Comparison of ENCODE assay signal across 8 cellular contexts in genomic region chr2:60552851-60553495, GRCh38. TPM values are rescaled to one million over a fixed set of nuclear protein-coding genes. Genes with fewer than 3 reads are reported as not detected.
DNase-seq lines count a peak whose midpoint lies in the region; ATAC-seq, FAIRE-seq and TF ChIP-seq lines count a peak whose summit lies in the region.

No MANE protein-coding gene starts in this region.

- H3K79me2 ChIP-seq in PC-3 (ENCODE audit: low read length) = peaks cover 31% of the 10 kb centered on the region

- DNase-seq in GM06990 (ENCODE audit: extremely low read depth, insufficient read length) (no peak), PC-3 (no peak), erythroblast (lab: John Stamatoyannopoulos, UW) (peak; percentile 42 to 56), pancreas (no peak), NOMO-1 treated with DMSO at 0.1 percent for 48 hours (lab: John Stamatoyannopoulos, UW; ENCODE audit: unreplicated experiment) (no peak), 8988T (no peak), KBM-7 (no peak)

- H3K4me2 ChIP-seq in PC-3 (ENCODE audit: low read length) = peak overlapping the region; percentile 98

- H3F3A ChIP-seq in PC-3 (ENCODE audit: low read length, unreplicated experiment) = no peaks in the 10 kb centered on the region

- H4K20me1 ChIP-seq in PC-3 (ENCODE audit: low read length) = no peaks in the 10 kb centered on the region

- CTCF ChIA-PET in PC-3 (lab: Charles Lee) = interaction anchor here (0.6 kb wide), 2 partner anchors 17 to 1789 kb away, joined by 3 read pairs; no protein-coding TSS in a partner anchor

- H3K36me3 ChIP-seq in GM06990 (ENCODE audit: control insufficient read depth, insufficient read depth, low read length) (no peaks in the 10 kb centered on the region), PC-3 (ENCODE audit: low read depth, low read length) (no peaks in the 10 kb centered on the region), pancreas (no peaks in the 10 kb centered on the region)

- peak overlapping the region; percentile 83 for H2AFZ ChIP-seq in PC-3 (ENCODE audit: low read length)

- ATAC-seq in PC-3 (no peak), pancreas (no peak), GM18873 (IDR thresholded peaks at IDR 0.05; ENCODE audit: low FRiP score, unreplicated experiment) (no peak)

- no peaks in the 10 kb centered on the region for H3K9me2 ChIP-seq in PC-3 (replicated peaks; ENCODE audit: low read length)

- intact Hi-C loops in PC-3 (cut with micrococcal nuclease) = loop anchor here (5.0 kb wide), 1 partner anchor 1251 kb away; no protein-coding TSS in a partner anchor
- intact Hi-C loops in pancreas (cut with DNase I) = no loop called here

- no peak for TF ChIP-seq CTCF in GM06990 (IDR thresholded peaks at IDR 0.05; ENCODE audit: insufficient read depth, low read length, poor library complexity, severe bottlenecking)
- no peak for TF ChIP-seq CTCF in PC-3 (conservative IDR thresholded peaks at IDR 0.05; ENCODE audit: low read depth, low read length)
- TF ChIP-seq CTCF in pancreas (IDR thresholded peaks at IDR 0.05) = no peak

- POLR2A ChIA-PET in PC-3 (lab: Charles Lee; ENCODE audit: unreplicated experiment) = interaction anchor here (0.7 kb wide), 1 partner anchor 30 kb away, joined by 17 read pairs; no protein-coding TSS in a partner anchor

- H3K27me3 ChIP-seq in GM06990 (replicated peaks; ENCODE audit: control insufficient read depth, insufficient read depth, low read length) (no peaks in the 10 kb centered on the region; the same call in 1 of the 2 replicates), PC-3 (ENCODE audit: low read length) (peaks cover 27% of the 10 kb centered on the region), pancreas (no peaks in the 10 kb centered on the region)

- peaks cover 6% of the 10 kb centered on the region for H3K4me1 ChIP-seq in PC-3 (ENCODE audit: insufficient read depth, low read length)
- H3K4me1 ChIP-seq in pancreas = peaks cover 1 to 13% (median 2%) of the 10 kb centered on the region in 3 donors

- H3K9me3 ChIP-seq in PC-3 (ENCODE audit: low read length) (no peaks in the 10 kb centered on the region), pancreas (no peaks in the 10 kb centered on the region)

- no peak overlapping the region for H3K27ac ChIP-seq in PC-3 (ENCODE audit: low read length)
- H3K27ac ChIP-seq in pancreas = peak overlapping the region; percentile 22 to 92 (median 91)

- 1 to 2% methylated on average over 38 of the region's 38 CpGs for WGBS in pancreas, 2 donors

- no peak for FAIRE-seq in pancreas (lab: Jason Lieb, UNC)

- peak overlapping the region; percentile 54; the same call in 1 of the 2 replicates for H3K9ac ChIP-seq in PC-3 (ENCODE audit: low read length)

- in situ Hi-C loops in KBM-7 (cut with MboI; ENCODE audit: low pct_unique_long_range_greater_than_20kb, low sequenced_read_pairs) = no loop called here

- H3K4me3 ChIP-seq in GM06990 (replicated peaks; ENCODE audit: low read depth, low read length) = peak overlapping the region; percentile 81
- peak overlapping the region; percentile 90 for H3K4me3 ChIP-seq in PC-3 (ENCODE audit: low read length)
- peak overlapping the region; percentile 35 to 76 (median 68) for H3K4me3 ChIP-seq in pancreas

- BruUV-seq in PC-3 (replicated peaks; lab: Mats Ljungman, UMichigan) = TSS peak; percentile 51

- TF ChIP-seq POLR2A in erythroblast (IDR thresholded peaks at IDR 0.05; ENCODE audit: low read length) = no peak

RNA-seq across cellular contexts. Expression of gene BCL11A, which starts 0.5 kb away (rescaled TPM):
- total RNA-seq in PC-3 (2014; rRNA removed) (3.1 and 4.6 TPM in 2 replicates), pancreas (10 to 100 TPM in 5 of 6 donors, 1 to 10 TPM in 1; 9.4 to 16.1 (median 13.3) TPM)
- 1 to 10 TPM; 4.4 to 8.1 TPM for polyA plus RNA-seq in pancreas

Comparison
In these comparisons a context has a peak if more than half of its experiments do, and no peak if none do; other contexts are left out.
1. DNase-seq: peak in erythroblast (2 of 2); none in GM06990 (single experiment), PC-3 (single experiment), pancreas (0 of 6), NOMO-1 treated with DMSO at 0.1 percent for 48 hours (single experiment), 8988T (single experiment) and KBM-7 (single experiment).
2. Peak in every context shown above with its lines, with median percentiles within 50 percentile points of each other: H3K4me3 ChIP-seq.